ENCODE assay signal across 11 cellular contexts in the genomic region with DNA sequence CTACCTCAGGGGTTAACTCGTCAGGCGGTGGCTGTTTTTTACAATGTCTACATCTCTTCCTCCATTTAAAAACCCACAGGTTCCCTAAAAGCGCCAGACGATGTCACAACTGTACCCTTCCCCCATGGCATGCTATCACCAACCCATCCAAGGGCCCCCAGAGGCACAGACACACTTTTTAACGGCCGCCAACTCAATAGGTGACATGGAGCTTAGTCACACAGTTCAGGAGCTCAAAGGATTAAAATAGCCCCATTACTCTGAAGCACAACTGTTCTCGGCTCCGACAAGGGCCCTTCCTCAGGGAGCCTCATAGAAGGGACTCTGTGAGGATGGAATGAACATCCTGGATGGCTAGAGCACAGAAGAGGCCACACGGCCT. TPM values are rescaled to one million over a fixed set of nuclear protein-coding genes. Genes with fewer than 3 reads are reported as not detected.
DNase-seq lines count a peak whose midpoint lies in the region; ATAC-seq and TF ChIP-seq lines count a peak whose summit lies in the region.
"Had no signal": no experiment of that assay in that cellular context is flagged by ENCODE, and none has a peak within 500 bp of the region (broad histone marks: within the 10 kb centered on the region; RNA-seq: fewer than 3 reads in every experiment).

No MANE protein-coding gene starts in this region.

- H3K9me2 ChIP-seq in SK-N-SH: no peaks in the 10 kb centered on the region

- H3K27ac ChIP-seq in SK-N-SH (ENCODE audit: low read depth in 2 of 2, low read length in 1 of 2) (no peak overlapping the region; a peak in 1 of 4 replicates), osteoblast (ENCODE audit: low read depth, low read length) (no peak overlapping the region)

- H3K36me3 Mint-ChIP-seq in T-helper 1 cell treated with Interleukin-12 subunit alpha and Interleukin-12 subunit beta and Interleukin-4 antibody, amounts not matched to agents 30 μg/mL and 1 μg/mL, for 36 hours (ENCODE audit: low read depth): peaks cover 4% of the 10 kb centered on the region

- peaks cover 0 to 3% of the 10 kb centered on the region in 2 experiments; a peak in 1 of 4 replicates for H3K4me1 ChIP-seq in SK-N-SH (ENCODE audit: control insufficient read depth in 1 of 2, insufficient read depth in 2 of 2, low read depth in 1 of 2, low read length in 1 of 2)
- no peaks in the 10 kb centered on the region for H3K4me1 ChIP-seq in osteoblast (ENCODE audit: insufficient read depth, low read length)

- H3K27me3 Mint-ChIP-seq in T-helper 1 cell treated with Interleukin-12 subunit alpha and Interleukin-12 subunit beta and Interleukin-4 antibody, amounts not matched to agents 30 μg/mL and 1 μg/mL, for 36 hours (ENCODE audit: low read depth): no peaks in the 10 kb centered on the region

- H3K79me2 ChIP-seq in SK-N-SH (ENCODE audit: insufficient read depth) (no peaks in the 10 kb centered on the region; the same call in 1 of the 2 replicates), osteoblast (ENCODE audit: insufficient read depth, low read length) (peaks cover 3% of the 10 kb centered on the region)

- no peaks in the 10 kb centered on the region for H3F3A ChIP-seq in SK-N-SH (replicated peaks; ENCODE audit: insufficient read depth)

- H3K9me3 ChIP-seq in SK-N-SH: no peaks in the 10 kb centered on the region
- H3K9me3 ChIP-seq in osteoblast (ENCODE audit: low read depth, low read length): no peaks in the 10 kb centered on the region

- DNase-seq in T-helper 1 cell (no peak), SK-N-SH (no peak), osteoblast (ENCODE audit: insufficient read length, low spot score, missing footprints) (no peak), ecto neural progenitor cell (ENCODE audit: low spot score) (no peak), NCI-H1105 (lab: John Stamatoyannopoulos, UW) (no peak)
- DNase-seq: 8988T, NCI-H226, posterior cingulate gyrus had no signal

- no peak overlapping the region for H3K4me3 ChIP-seq in SK-N-SH (ENCODE audit: low read depth in 2 of 2, low read length in 1 of 2)
- H3K4me3 ChIP-seq in osteoblast (ENCODE audit: insufficient read depth, low read length): no peak overlapping the region

- H3K27me3 ChIP-seq in SK-N-SH (ENCODE audit: insufficient read depth) (peaks cover 10% of the 10 kb centered on the region; the same call in 1 of the 2 replicates), osteoblast (ENCODE audit: insufficient read depth, low read length) (no peaks in the 10 kb centered on the region)

- H3K36me3 ChIP-seq in SK-N-SH (replicated peaks in 1 of 2; ENCODE audit: control insufficient read depth in 1 of 2, insufficient read depth in 2 of 2, low read length in 1 of 2) (no peaks in the 10 kb centered on the region), osteoblast (ENCODE audit: insufficient read depth, low read length) (no peaks in the 10 kb centered on the region)

- H3K27ac Mint-ChIP-seq in T-helper 1 cell treated with Interleukin-12 subunit alpha and Interleukin-12 subunit beta and Interleukin-4 antibody, amounts not matched to agents 30 μg/mL and 1 μg/mL, for 36 hours: no peak overlapping the region

- H2AFZ ChIP-seq in SK-N-SH (ENCODE audit: low read depth): no peak overlapping the region
- H2AFZ ChIP-seq in osteoblast (ENCODE audit: low read length): no peak overlapping the region

- ATAC-seq in HG03060 (IDR thresholded peaks at IDR 0.05; ENCODE audit: low read depth, unreplicated experiment) (peak; percentile 45), HG02981 (IDR thresholded peaks at IDR 0.05; ENCODE audit: unreplicated experiment) (no peak)

- TF ChIP-seq RAD21 in SK-N-SH (IDR thresholded peaks at IDR 0.05; ENCODE audit: low read length): no peak

- no peak overlapping the region for H3K9ac ChIP-seq in SK-N-SH

- WGBS in SK-N-SH (ENCODE audit: low lambda C conversion rate): 36% methylated on average over 9 of the region's 9 CpGs

- 0 out of 4 replicates have a peak, but pooled peaks of 1 of the 2 experiments have one; percentile 10 for TF ChIP-seq EP300 in SK-N-SH (IDR thresholded peaks at IDR 0.05; ENCODE audit: borderline replicate concordance in 1 of 2, low read depth in 1 of 2, low read length in 1 of 2)

- CTCF ChIA-PET in SK-N-SH (lab: Yijun Ruan, JAX): no interaction called here

- H3K4me2 ChIP-seq in SK-N-SH (no peak overlapping the region), osteoblast (ENCODE audit: insufficient read depth, low read length) (peak overlapping the region; percentile 32)

- no peak for TF ChIP-seq CTCF in SK-N-SH (IDR thresholded peaks at IDR 0.05)
- TF ChIP-seq CTCF in osteoblast (IDR thresholded peaks at IDR 0.05; ENCODE audit: extremely low read depth, low read depth, low read length): no peak

- POLR2A ChIA-PET in SK-N-SH (lab: Yijun Ruan, JAX): no interaction called here

- H3K9me3 Mint-ChIP-seq in T-helper 1 cell treated with Interleukin-12 subunit alpha and Interleukin-12 subunit beta and Interleukin-4 antibody, amounts not matched to agents 30 μg/mL and 1 μg/mL, for 36 hours: no peaks in the 10 kb centered on the region

- H4K20me1 ChIP-seq in SK-N-SH (ENCODE audit: insufficient read depth): no peaks in the 10 kb centered on the region
- no peaks in the 10 kb centered on the region for H4K20me1 ChIP-seq in osteoblast (ENCODE audit: insufficient read depth, low read length)

- peaks cover 40% of the 10 kb centered on the region for H3K4me1 Mint-ChIP-seq in T-helper 1 cell treated with Interleukin-12 subunit alpha and Interleukin-12 subunit beta and Interleukin-4 antibody, amounts not matched to agents 30 μg/mL and 1 μg/mL, for 36 hours (ENCODE audit: low read depth)

- peak overlapping the region; percentile 31 for H3K4me3 Mint-ChIP-seq in T-helper 1 cell treated with Interleukin-12 subunit alpha and Interleukin-12 subunit beta and Interleukin-4 antibody, amounts not matched to agents 30 μg/mL and 1 μg/mL, for 36 hours

TF ChIP-seq in SK-N-SH, 30 proteins besides CTCF, POLR2A, EP300 and RAD21:
- TF ChIP-seq RFX5 (IDR thresholded peaks at IDR 0.05; ENCODE audit: low read length): no peak
- no peak for TF ChIP-seq NRF1 (IDR thresholded peaks at IDR 0.05; ENCODE audit: low read depth, low read length)
- TF ChIP-seq TEAD4 (IDR thresholded peaks at IDR 0.05; ENCODE audit: borderline replicate concordance, insufficient read depth): no peak
- TF ChIP-seq FOSL2 (IDR thresholded peaks at IDR 0.05; ENCODE audit: borderline replicate concordance, low read depth): 0 out of 2 replicates have a peak, but pooled peaks have one; percentile 11
- TF ChIP-seq EZH2phosphoT487 (IDR thresholded peaks at IDR 0.05; ENCODE audit: borderline replicate concordance, low read depth): no peak

RNA-seq across cellular contexts. Expression of gene SH3KBP1, which starts 12.4 kb away (rescaled TPM):
- 24.8 and 27.9 TPM in 2 replicates for polyA plus RNA-seq in SK-N-SH (2012; rRNA removed)
- polyA plus RNA-seq in SK-N-SH (2012; cell fraction: cytosol; rRNA removed): 30.0 and 32.7 TPM in 2 replicates
- 11.9 and 15.9 TPM in 2 replicates for polyA plus RNA-seq in SK-N-SH (2012; cell fraction: nucleus; rRNA removed)
- 32.6 and 35.1 TPM in 2 replicates for total RNA-seq in osteoblast
